39 cellular contexts compared by ENCODE assay signal in genomic region chr2:207911856-207912255, GRCh38.
"Had no signal": no experiment of that assay in that cellular context is flagged by ENCODE, and none has a peak within 500 bp of the region (broad histone marks: within the 10 kb centered on the region; RNA-seq: fewer than 3 reads in every experiment).

No MANE protein-coding gene starts in this region.

- H3K36me3 ChIP-seq: adrenal gland, ascending aorta, brain microvascular endothelial cell, breast epithelium, cardiac muscle cell had no signal

- H3K27ac Mint-ChIP-seq: activated naive CD4-positive, alpha-beta T cell treated with anti-CD3 and anti-CD28 coated beads for 36 hours; activated naive CD4-positive, alpha-beta T cell treated with anti-CD3 and anti-CD28 coated beads, Interleukin-2, amount 10 ng/mL, durations not matched to agents 7 days and 5 days; activated naive CD4-positive, alpha-beta T cell treated with anti-CD3 and anti-CD28 coated beads, Interleukin-2, amount 50 U/mL, for 24 hours; activated naive CD4-positive, alpha-beta T cell treated with anti-CD3 and anti-CD28 coated beads, Interleukin-2, amount 50 U/mL, for 72 hours; activated naive CD8-positive, alpha-beta T cell; activated naive CD8-positive, alpha-beta T cell treated with anti-CD3 and anti-CD28 coated beads for 36 hours; activated naive CD8-positive, alpha-beta T cell treated with anti-CD3 and anti-CD28 coated beads, Interleukin-2, amount 10 ng/mL, durations not matched to agents 7 days and 5 days; activated naive CD8-positive, alpha-beta T cell treated with anti-CD3 and anti-CD28 coated beads, Interleukin-2, amount 50 U/mL, for 24 hours; activated T-cell treated with anti-CD3 and anti-CD28 coated beads, Interleukin-2, amount 50 U/mL, for 24 hours; activated T-cell treated with anti-CD3 and anti-CD28 coated beads, Interleukin-2, amount 50 U/mL, for 72 hours; activated T-helper 1 cell treated with anti-CD3 and anti-CD28 coated beads, Interleukin-12 subunit alpha, Interleukin-12 subunit beta, Interleukin-2, Interleukin-4 antibody, amounts not matched to agents 30 ng/mL and 10 ng/mL and 1 ng/mL, durations not matched to agents 14 hours and 24 hours and 36 hours; activated T-helper 17 cell treated with anti-CD3 and anti-CD28 coated beads, Interleukin-2, amount 50 U/mL, for 72 hours; activated T-helper 2 cell treated with anti-CD3 and anti-CD28 coated beads, Interferon-gamma antibody, Interleukin-2, Interleukin-4, amounts not matched to agents 10 μg/mL and 5 μg/mL and 100 μg/mL, durations not matched to agents 14 hours and 24 hours and 36 hours; brain had no signal

- H3K4me3 ChIP-seq: adrenal gland, ascending aorta, body of pancreas, breast epithelium, cardiac muscle cell had no signal

- ATAC-seq: activated naive CD4-positive, alpha-beta T cell treated with anti-CD3 and anti-CD28 coated beads, Interleukin-2, amount 50 U/mL, for 72 hours; activated naive CD8-positive, alpha-beta T cell treated with anti-CD3 and anti-CD28 coated beads, Interleukin-2, amount 50 U/mL, for 24 hours; activated T-cell treated with anti-CD3 and anti-CD28 coated beads, Interleukin-2, amount 50 U/mL, for 4 hours; activated T-cell treated with anti-CD3 and anti-CD28 coated beads, Interleukin-2, amount 50 U/mL, for 72 hours; activated T-helper 17 cell treated with anti-CD3 and anti-CD28 coated beads, Interleukin-2, amount 50 U/mL, for 72 hours; body of pancreas had no signal

- H3K4me3 Mint-ChIP-seq: activated naive CD4-positive, alpha-beta T cell treated with anti-CD3 and anti-CD28 coated beads for 36 hours; activated naive CD4-positive, alpha-beta T cell treated with anti-CD3 and anti-CD28 coated beads, Interleukin-2, amount 10 ng/mL, durations not matched to agents 7 days and 5 days; activated naive CD4-positive, alpha-beta T cell treated with anti-CD3 and anti-CD28 coated beads, Interleukin-2, amount 50 U/mL, for 24 hours; activated naive CD8-positive, alpha-beta T cell; activated naive CD8-positive, alpha-beta T cell treated with anti-CD3 and anti-CD28 coated beads for 36 hours; activated naive CD8-positive, alpha-beta T cell treated with anti-CD3 and anti-CD28 coated beads, Interleukin-2, amount 10 ng/mL, durations not matched to agents 7 days and 5 days; activated naive CD8-positive, alpha-beta T cell treated with anti-CD3 and anti-CD28 coated beads, Interleukin-2, amount 50 U/mL, for 24 hours; activated T-cell treated with anti-CD3 and anti-CD28 coated beads, Interleukin-2, amount 50 U/mL, for 24 hours; activated T-cell treated with anti-CD3 and anti-CD28 coated beads, Interleukin-2, amount 50 U/mL, for 4 hours; activated T-cell treated with anti-CD3 and anti-CD28 coated beads, Interleukin-2, amount 50 U/mL, for 72 hours; activated T-helper 1 cell treated with anti-CD3 and anti-CD28 coated beads, Interleukin-12 subunit alpha, Interleukin-12 subunit beta, Interleukin-2, Interleukin-4 antibody, amounts not matched to agents 30 ng/mL and 10 ng/mL and 1 ng/mL, durations not matched to agents 14 hours and 24 hours and 36 hours; activated T-helper 17 cell treated with anti-CD3 and anti-CD28 coated beads, Interleukin-2, amount 50 U/mL, for 72 hours; brain; central memory CD8-positive, alpha-beta T cell had no signal

- H3K9me3 Mint-ChIP-seq: activated naive CD4-positive, alpha-beta T cell treated with anti-CD3 and anti-CD28 coated beads for 36 hours; activated naive CD4-positive, alpha-beta T cell treated with anti-CD3 and anti-CD28 coated beads, Interleukin-2, amount 10 ng/mL, durations not matched to agents 7 days and 5 days; activated naive CD4-positive, alpha-beta T cell treated with anti-CD3 and anti-CD28 coated beads, Interleukin-2, amount 50 U/mL, for 24 hours; activated naive CD4-positive, alpha-beta T cell treated with anti-CD3 and anti-CD28 coated beads, Interleukin-2, amount 50 U/mL, for 72 hours; activated naive CD8-positive, alpha-beta T cell treated with anti-CD3 and anti-CD28 coated beads for 36 hours; activated naive CD8-positive, alpha-beta T cell treated with anti-CD3 and anti-CD28 coated beads, Interleukin-2, amount 10 ng/mL, durations not matched to agents 7 days and 5 days; activated naive CD8-positive, alpha-beta T cell treated with anti-CD3 and anti-CD28 coated beads, Interleukin-2, amount 50 U/mL, for 24 hours; activated T-cell treated with anti-CD3 and anti-CD28 coated beads, Interleukin-2, amount 50 U/mL, for 24 hours; activated T-cell treated with anti-CD3 and anti-CD28 coated beads, Interleukin-2, amount 50 U/mL, for 4 hours; activated T-cell treated with anti-CD3 and anti-CD28 coated beads, Interleukin-2, amount 50 U/mL, for 72 hours; activated T-helper 1 cell treated with anti-CD3 and anti-CD28 coated beads, Interleukin-12 subunit alpha, Interleukin-12 subunit beta, Interleukin-2, Interleukin-4 antibody, amounts not matched to agents 30 ng/mL and 10 ng/mL and 1 ng/mL, durations not matched to agents 14 hours and 24 hours and 36 hours; activated T-helper 17 cell treated with anti-CD3 and anti-CD28 coated beads, Interleukin-2, amount 50 U/mL, for 72 hours; activated T-helper 2 cell treated with anti-CD3 and anti-CD28 coated beads, Interferon-gamma antibody, Interleukin-2, Interleukin-4, amounts not matched to agents 10 μg/mL and 5 μg/mL and 100 μg/mL, durations not matched to agents 14 hours and 24 hours and 36 hours; central memory CD8-positive, alpha-beta T cell had no signal

- H3K4me1 Mint-ChIP-seq: activated naive CD4-positive, alpha-beta T cell treated with anti-CD3 and anti-CD28 coated beads, Interleukin-2, amount 10 ng/mL, durations not matched to agents 7 days and 5 days; activated naive CD4-positive, alpha-beta T cell treated with anti-CD3 and anti-CD28 coated beads, Interleukin-2, amount 50 U/mL, for 24 hours; activated naive CD8-positive, alpha-beta T cell treated with anti-CD3 and anti-CD28 coated beads for 36 hours; activated naive CD8-positive, alpha-beta T cell treated with anti-CD3 and anti-CD28 coated beads, Interleukin-2, amount 10 ng/mL, durations not matched to agents 7 days and 5 days; activated naive CD8-positive, alpha-beta T cell treated with anti-CD3 and anti-CD28 coated beads, Interleukin-2, amount 50 U/mL, for 24 hours; activated T-helper 17 cell treated with anti-CD3 and anti-CD28 coated beads, Interleukin-2, amount 50 U/mL, for 72 hours; brain; central memory CD8-positive, alpha-beta T cell had no signal

- H3K27ac ChIP-seq: adrenal gland, ascending aorta, body of pancreas, brain microvascular endothelial cell, breast epithelium, cardiac muscle cell had no signal

- H3K4me1 ChIP-seq: adrenal gland, ascending aorta, breast epithelium had no signal

- DNase-seq: activated effector memory CD4-positive, alpha-beta T cell treated with anti-CD3 and anti-CD28 coated beads, Interleukin-2, amount 50 U/mL, for 16 hours; activated effector memory CD4-positive, alpha-beta T cell treated with Interleukin-2 at 50 U/mL for 16 hours; activated gamma-delta T cell; activated gamma-delta T cell treated with Interleukin-2 at 50 U/mL for 16 hours; activated naive CD4-positive, alpha-beta T cell; activated naive CD4-positive, alpha-beta T cell treated with anti-CD3 and anti-CD28 coated beads for 36 hours; activated naive CD4-positive, alpha-beta T cell treated with anti-CD3 and anti-CD28 coated beads, Interleukin-2, amount 10 ng/mL, durations not matched to agents 7 days and 5 days; activated naive CD4-positive, alpha-beta T cell treated with anti-CD3 and anti-CD28 coated beads, Interleukin-2, amount 50 U/mL, for 16 hours; activated naive CD4-positive, alpha-beta T cell treated with Interleukin-2 at 50 U/mL for 16 hours; activated naive CD8-positive, alpha-beta T cell treated with anti-CD3 and anti-CD28 coated beads for 36 hours; activated naive CD8-positive, alpha-beta T cell treated with anti-CD3 and anti-CD28 coated beads, Interleukin-2, amount 10 ng/mL, durations not matched to agents 7 days and 5 days; activated naive CD8-positive, alpha-beta T cell treated with anti-CD3 and anti-CD28 coated beads, Interleukin-2, amount 50 U/mL, for 24 hours; activated T-cell treated with anti-CD3 and anti-CD28 coated beads for 4 hours; activated T-cell treated with anti-CD3 and anti-CD28 coated beads, Interleukin-2, amount 50 U/mL, for 1 hour; activated T-cell treated with anti-CD3 and anti-CD28 coated beads, Interleukin-2, amount 50 U/mL, for 24 hours; activated T-cell treated with anti-CD3 and anti-CD28 coated beads, Interleukin-2, amount 50 U/mL, for 4 hours; activated T-cell treated with anti-CD3 and anti-CD28 coated beads, Interleukin-2, amount 50 U/mL, for 48 hours; activated T-cell treated with anti-CD3 and anti-CD28 coated beads, Interleukin-2, amount 50 U/mL, for 72 hours; adrenal gland; amniotic stem cell; amygdala; anterior cingulate cortex; aorta; body of pancreas; brain microvascular endothelial cell; caudate nucleus; central memory CD4-positive, alpha-beta T cell; cerebellar nuclear complex had no signal

- H3K27me3 Mint-ChIP-seq: activated naive CD4-positive, alpha-beta T cell treated with anti-CD3 and anti-CD28 coated beads, Interleukin-2, amount 10 ng/mL, durations not matched to agents 7 days and 5 days; activated naive CD4-positive, alpha-beta T cell treated with anti-CD3 and anti-CD28 coated beads, Interleukin-2, amount 50 U/mL, for 24 hours; activated naive CD8-positive, alpha-beta T cell; activated naive CD8-positive, alpha-beta T cell treated with anti-CD3 and anti-CD28 coated beads for 36 hours; activated naive CD8-positive, alpha-beta T cell treated with anti-CD3 and anti-CD28 coated beads, Interleukin-2, amount 10 ng/mL, durations not matched to agents 7 days and 5 days; activated naive CD8-positive, alpha-beta T cell treated with anti-CD3 and anti-CD28 coated beads, Interleukin-2, amount 50 U/mL, for 24 hours; activated T-cell treated with anti-CD3 and anti-CD28 coated beads, Interleukin-2, amount 50 U/mL, for 24 hours; activated T-helper 17 cell treated with anti-CD3 and anti-CD28 coated beads, Interleukin-2, amount 50 U/mL, for 72 hours; brain; central memory CD8-positive, alpha-beta T cell had no signal

- H3K9me3 ChIP-seq: adrenal gland, ascending aorta, body of pancreas, breast epithelium had no signal

- H3K36me3 Mint-ChIP-seq: activated naive CD4-positive, alpha-beta T cell treated with anti-CD3 and anti-CD28 coated beads, Interleukin-2, amount 10 ng/mL, durations not matched to agents 7 days and 5 days had no signal

- H3K27me3 ChIP-seq: adrenal gland, ascending aorta, body of pancreas, brain microvascular endothelial cell, breast epithelium, cardiac muscle cell had no signal
